In genomic region chr2:228657807-228658402, GRCh38 we compare ENCODE assay signal across 8 cellular contexts.
DNase-seq lines count a peak whose midpoint lies in the region; ATAC-seq and TF ChIP-seq lines count a peak whose summit lies in the region.

No MANE protein-coding gene starts in this region.

- ATAC-seq in GM21390 (IDR thresholded peaks at IDR 0.05; ENCODE audit: unreplicated experiment), result peak; percentile 53
- ATAC-seq in GM19395 (IDR thresholded peaks at IDR 0.05; ENCODE audit: unreplicated experiment), result no peak
- no peak for ATAC-seq in HG03139 (IDR thresholded peaks at IDR 0.05; ENCODE audit: unreplicated experiment)

- H3K27me3 Mint-ChIP-seq in osteocyte (ENCODE audit: unreplicated experiment), result no peaks in the 10 kb centered on the region
- H3K27me3 Mint-ChIP-seq in CD14-positive monocyte (ENCODE audit: low read depth in 3 of 3), result no peaks in the 10 kb centered on the region

- H3K27ac ChIP-seq in AG04450 (ENCODE audit: low read depth, low read length) (no peak overlapping the region), dorsolateral prefrontal cortex (no peak overlapping the region)

- H3K36me3 Mint-ChIP-seq in osteocyte (ENCODE audit: unreplicated experiment), result no peaks in the 10 kb centered on the region
- H3K36me3 Mint-ChIP-seq in CD14-positive monocyte, result no peaks in the 10 kb centered on the region

- H3K4me3 ChIP-seq in AG04450 (ENCODE audit: low read depth, low read length), result no peak overlapping the region
- no peak overlapping the region for H3K4me3 ChIP-seq in dorsolateral prefrontal cortex

- H3K9me3 ChIP-seq in AG04450 (ENCODE audit: control insufficient read depth, insufficient read depth, low read length), result no peaks in the 10 kb centered on the region

- CTCF ChIA-PET in AG04450 (lab: Charles Lee), result interaction anchor here (0.6 to 4.0 kb wide), 15 partner anchors 9 to 1257 kb away, joined by 3 to 41 read pairs (median 3); no protein-coding TSS in a partner anchor

- H3K9me3 Mint-ChIP-seq in osteocyte (ENCODE audit: unreplicated experiment) (no peaks in the 10 kb centered on the region), CD14-positive monocyte (no peaks in the 10 kb centered on the region)

- no peaks in the 10 kb centered on the region for H3K4me1 Mint-ChIP-seq in osteocyte (ENCODE audit: unreplicated experiment)
- no peaks in the 10 kb centered on the region for H3K4me1 Mint-ChIP-seq in CD14-positive monocyte

- intact Hi-C loops in dorsolateral prefrontal cortex (cut with DNase I), result loop anchor here (5.0 to 10.0 kb wide), 4 partner anchors 613 to 766 kb away; no protein-coding TSS in a partner anchor
- intact Hi-C loops in CD14-positive monocyte (cut with micrococcal nuclease), result no loop called here

- H3K4me3 Mint-ChIP-seq in osteocyte (ENCODE audit: unreplicated experiment) (no peak overlapping the region), CD14-positive monocyte (no peak overlapping the region)

- POLR2A ChIA-PET in AG04450 (lab: Yijun Ruan, JAX), result no interaction called here

- H3K27ac Mint-ChIP-seq in osteocyte (ENCODE audit: unreplicated experiment) (no peak overlapping the region), CD14-positive monocyte (no peak overlapping the region)

- TF ChIP-seq CTCF in AG04450 (IDR thresholded peaks at IDR 0.05; ENCODE audit: low read depth, low read length), result peak; percentile 59
- TF ChIP-seq CTCF in dorsolateral prefrontal cortex (IDR thresholded peaks at IDR 0.05 in 54 of 56, conservative IDR thresholded peaks at IDR 0.05 in 2 of 56; ENCODE audit: low read depth in 1 of 56, partially characterized antibody in 56 of 56), result peak; percentile 48 to 86 (median 72)
- TF ChIP-seq CTCF in osteocyte (IDR thresholded peaks at IDR 0.05), result peak; percentile 42
- no peak for TF ChIP-seq CTCF in CD14-positive monocyte (IDR thresholded peaks at IDR 0.05)

- DNase-seq in AG04450 (ENCODE audit: low read depth, low spot score) (no peak), NCI-H69 (lab: John Stamatoyannopoulos, UW) (peak; percentile 25), dorsolateral prefrontal cortex (no peak), osteocyte (ENCODE audit: extremely low spot score, unreplicated experiment) (no peak), CD14-positive monocyte (ENCODE audit: low spot score) (no peak)

- H3K27me3 ChIP-seq in AG04450 (ENCODE audit: control insufficient read depth, insufficient read depth, low read length) (no peaks in the 10 kb centered on the region), dorsolateral prefrontal cortex (no peaks in the 10 kb centered on the region)

Comparison
In these comparisons a context has a peak if more than half of its experiments do, and no peak if none do; other contexts are left out.
1. intact Hi-C loops: an anchor here in dorsolateral prefrontal cortex (5.0 to 10.0 kb wide); none called in CD14-positive monocyte.